In genomic region chrX:131779313-131779712, GRCh38 we compare ENCODE assay signal across 2 cellular contexts.
TF ChIP-seq lines count a peak whose summit lies in the region.

No MANE protein-coding gene starts in this region.

TF ChIP-seq in liver, 16 proteins besides CTCF, POLR2A, EP300 and RAD21:
- TF ChIP-seq, protein P1, sequence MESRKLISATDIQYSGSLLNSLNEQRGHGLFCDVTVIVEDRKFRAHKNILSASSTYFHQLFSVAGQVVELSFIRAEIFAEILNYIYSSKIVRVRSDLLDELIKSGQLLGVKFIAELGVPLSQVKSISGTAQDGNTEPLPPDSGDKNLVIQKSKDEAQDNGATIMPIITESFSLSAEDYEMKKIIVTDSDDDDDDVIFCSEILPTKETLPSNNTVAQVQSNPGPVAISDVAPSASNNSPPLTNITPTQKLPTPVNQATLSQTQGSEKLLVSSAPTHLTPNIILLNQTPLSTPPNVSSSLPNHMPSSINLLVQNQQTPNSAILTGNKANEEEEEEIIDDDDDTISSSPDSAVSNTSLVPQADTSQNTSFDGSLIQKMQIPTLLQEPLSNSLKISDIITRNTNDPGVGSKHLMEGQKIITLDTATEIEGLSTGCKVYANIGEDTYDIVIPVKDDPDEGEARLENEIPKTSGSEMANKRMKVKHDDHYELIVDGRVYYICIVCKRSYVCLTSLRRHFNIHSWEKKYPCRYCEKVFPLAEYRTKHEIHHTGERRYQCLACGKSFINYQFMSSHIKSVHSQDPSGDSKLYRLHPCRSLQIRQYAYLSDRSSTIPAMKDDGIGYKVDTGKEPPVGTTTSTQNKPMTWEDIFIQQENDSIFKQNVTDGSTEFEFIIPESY (IDR thresholded peaks at IDR 0.05), result no peak
- TF ChIP-seq YY1 (IDR thresholded peaks at IDR 0.05) (no peak), FOXA2 (IDR thresholded peaks at IDR 0.05) (no peak), HNF4A (conservative IDR thresholded peaks at IDR 0.05) (no peak), NR2F2 (IDR thresholded peaks at IDR 0.05) (no peak), TAF1 (conservative IDR thresholded peaks at IDR 0.05) (no peak), HNF4G (IDR thresholded peaks at IDR 0.05) (no peak), GABPA (IDR thresholded peaks at IDR 0.05 in 1 of 2, conservative IDR thresholded peaks at IDR 0.05 in 1 of 2) (no peak), ATF3 (IDR thresholded peaks at IDR 0.05) (no peak), JUND (IDR thresholded peaks at IDR 0.05) (no peak), RXRA (IDR thresholded peaks at IDR 0.05) (no peak), SP1 (IDR thresholded peaks at IDR 0.05) (no peak), EGR1 (IDR thresholded peaks at IDR 0.05; ENCODE audit: low read depth in 2 of 2) (no peak), FOXA1 (IDR thresholded peaks at IDR 0.05) (no peak)
- TF ChIP-seq, protein P2, sequence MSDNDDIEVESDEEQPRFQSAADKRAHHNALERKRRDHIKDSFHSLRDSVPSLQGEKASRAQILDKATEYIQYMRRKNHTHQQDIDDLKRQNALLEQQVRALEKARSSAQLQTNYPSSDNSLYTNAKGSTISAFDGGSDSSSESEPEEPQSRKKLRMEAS (IDR thresholded peaks at IDR 0.05), result no peak
- TF ChIP-seq, protein P3, sequence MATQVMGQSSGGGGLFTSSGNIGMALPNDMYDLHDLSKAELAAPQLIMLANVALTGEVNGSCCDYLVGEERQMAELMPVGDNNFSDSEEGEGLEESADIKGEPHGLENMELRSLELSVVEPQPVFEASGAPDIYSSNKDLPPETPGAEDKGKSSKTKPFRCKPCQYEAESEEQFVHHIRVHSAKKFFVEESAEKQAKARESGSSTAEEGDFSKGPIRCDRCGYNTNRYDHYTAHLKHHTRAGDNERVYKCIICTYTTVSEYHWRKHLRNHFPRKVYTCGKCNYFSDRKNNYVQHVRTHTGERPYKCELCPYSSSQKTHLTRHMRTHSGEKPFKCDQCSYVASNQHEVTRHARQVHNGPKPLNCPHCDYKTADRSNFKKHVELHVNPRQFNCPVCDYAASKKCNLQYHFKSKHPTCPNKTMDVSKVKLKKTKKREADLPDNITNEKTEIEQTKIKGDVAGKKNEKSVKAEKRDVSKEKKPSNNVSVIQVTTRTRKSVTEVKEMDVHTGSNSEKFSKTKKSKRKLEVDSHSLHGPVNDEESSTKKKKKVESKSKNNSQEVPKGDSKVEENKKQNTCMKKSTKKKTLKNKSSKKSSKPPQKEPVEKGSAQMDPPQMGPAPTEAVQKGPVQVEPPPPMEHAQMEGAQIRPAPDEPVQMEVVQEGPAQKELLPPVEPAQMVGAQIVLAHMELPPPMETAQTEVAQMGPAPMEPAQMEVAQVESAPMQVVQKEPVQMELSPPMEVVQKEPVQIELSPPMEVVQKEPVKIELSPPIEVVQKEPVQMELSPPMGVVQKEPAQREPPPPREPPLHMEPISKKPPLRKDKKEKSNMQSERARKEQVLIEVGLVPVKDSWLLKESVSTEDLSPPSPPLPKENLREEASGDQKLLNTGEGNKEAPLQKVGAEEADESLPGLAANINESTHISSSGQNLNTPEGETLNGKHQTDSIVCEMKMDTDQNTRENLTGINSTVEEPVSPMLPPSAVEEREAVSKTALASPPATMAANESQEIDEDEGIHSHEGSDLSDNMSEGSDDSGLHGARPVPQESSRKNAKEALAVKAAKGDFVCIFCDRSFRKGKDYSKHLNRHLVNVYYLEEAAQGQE (IDR thresholded peaks at IDR 0.05), result no peak

TF ChIP-seq in HepG2, 621 proteins besides CTCF, POLR2A, EP300 and RAD21 (continued from another document):
- no peak for TF ChIP-seq KIAA2018 (CRISPR knock-in tag; IDR thresholded peaks at IDR 0.05; ENCODE audit: borderline replicate concordance)
- TF ChIP-seq ZNF644 (CRISPR knock-in tag; IDR thresholded peaks at IDR 0.05; ENCODE audit: low read depth), result no peak
- no peak for TF ChIP-seq MTA3 (CRISPR knock-in tag; IDR thresholded peaks at IDR 0.05)
TF ChIP-seq in HepG2: peak in this region for 0.
